ENCODE assay signal across 1 cellular context in genomic region chr14:50967104-50967503, GRCh38.
TF ChIP-seq lines count a peak whose summit lies in the region.

No MANE protein-coding gene starts in this region.

TF ChIP-seq in SK-N-SH, 30 proteins besides CTCF, POLR2A, EP300 and RAD21 (continued from another document):
- TF ChIP-seq GABPA (IDR thresholded peaks at IDR 0.05; ENCODE audit: low read depth): no peak
- TF ChIP-seq FOXJ3 (CRISPR knock-in tag; IDR thresholded peaks at IDR 0.05): no peak
- TF ChIP-seq YY1 (IDR thresholded peaks at IDR 0.05; ENCODE audit: low read depth): no peak
- no peak for TF ChIP-seq TAF1 (IDR thresholded peaks at IDR 0.05; ENCODE audit: borderline replicate concordance, low read depth, low read length)
- no peak for TF ChIP-seq REST (IDR thresholded peaks at IDR 0.05; ENCODE audit: low read depth, low read length)
- TF ChIP-seq ZBTB33 (IDR thresholded peaks at IDR 0.05; ENCODE audit: borderline replicate concordance, low read depth): no peak
- TF ChIP-seq EZH2phosphoT487 (IDR thresholded peaks at IDR 0.05; ENCODE audit: borderline replicate concordance, low read depth): no peak
- no peak for TF ChIP-seq RFX5 (IDR thresholded peaks at IDR 0.05; ENCODE audit: low read length)
- no peak for TF ChIP-seq MXI1 (IDR thresholded peaks at IDR 0.05; ENCODE audit: low read depth, low read length)
- TF ChIP-seq MAX (IDR thresholded peaks at IDR 0.05; ENCODE audit: low read depth): no peak
- no peak for TF ChIP-seq TCF12 (IDR thresholded peaks at IDR 0.05)
- TF ChIP-seq USF2 (IDR thresholded peaks at IDR 0.05; ENCODE audit: borderline replicate concordance, low read depth, low read length): no peak
